Comparison of ENCODE assay signal across 22 cellular contexts in genomic region chr7:155919400-155920067, GRCh38.
A peak's percentile ranks its signal among the peaks of the same experiment; 100 is the strongest.
DNase-seq lines count a peak whose midpoint lies in the region; ATAC-seq, FAIRE-seq and TF ChIP-seq lines count a peak whose summit lies in the region.
"Had no signal": no experiment of that assay in that cellular context is flagged by ENCODE, and none has a peak within 500 bp of the region (broad histone marks: within the 10 kb centered on the region; RNA-seq: fewer than 3 reads in every experiment).

No MANE protein-coding gene starts in this region.

- H3K4me1 ChIP-seq in Panc1 (ENCODE audit: control insufficient read depth, insufficient read depth, low read length) (peaks cover 27% of the 10 kb centered on the region), fibroblast of lung (ENCODE audit: control insufficient read depth, extremely low read depth, insufficient read depth, low read length) (peaks cover 6% of the 10 kb centered on the region)
- H3K4me1 ChIP-seq: testis had no signal

- intact Hi-C loops in Panc1 (cut with micrococcal nuclease; ENCODE audit: unreplicated experiment) (no loop called here), natural killer cell (cut with micrococcal nuclease) (no loop called here)

- CTCF ChIA-PET in Panc1 (lab: Charles Lee) = no interaction called here

- no peaks in the 10 kb centered on the region for H3K36me3 ChIP-seq in Panc1 (ENCODE audit: control insufficient read depth, insufficient read depth, low read length)
- H3K36me3 ChIP-seq in fibroblast of lung (ENCODE audit: control insufficient read depth, insufficient read depth, low read length) = no peaks in the 10 kb centered on the region

- TF ChIP-seq POLR2A in H54 (IDR thresholded peaks at IDR 0.05; ENCODE audit: low read depth, low read length) = no peak

- H3K27me3 Mint-ChIP-seq in progenitor cell of endocrine pancreas (peaks cover 17% of the 10 kb centered on the region), natural killer cell (ENCODE audit: low read depth in 2 of 2) (peaks cover 0 to 3% of the 10 kb centered on the region in 2 donors)

- H3K27ac ChIP-seq in Panc1 (ENCODE audit: low read length) (peak overlapping the region; percentile 70), fibroblast of lung (ENCODE audit: insufficient read depth, low read length) (peak overlapping the region; percentile 72)
- H3K27ac ChIP-seq: SK-N-MC, testis had no signal

- no peak overlapping the region for H3K4me2 ChIP-seq in fibroblast of lung (ENCODE audit: extremely low read depth, insufficient read depth, low read length)

- POLR2A ChIA-PET in Panc1 (lab: Charles Lee) = no interaction called here

- H3K4me3 ChIP-seq in Panc1 (ENCODE audit: low read depth in 2 of 2, low read length in 2 of 2) (no peak overlapping the region), fibroblast of lung (replicated peaks in 1 of 4; ENCODE audit: control extremely low read depth in 1 of 4, insufficient read depth in 1 of 4, low read depth in 3 of 4, low read length in 4 of 4) (no peak overlapping the region)
- H3K4me3 ChIP-seq: SK-N-MC, testis had no signal

- no peaks in the 10 kb centered on the region for H3K36me3 Mint-ChIP-seq in progenitor cell of endocrine pancreas (ENCODE audit: insufficient read depth)
- no peaks in the 10 kb centered on the region for H3K36me3 Mint-ChIP-seq in natural killer cell
- H3K36me3 Mint-ChIP-seq: activated CD4-positive, alpha-beta memory T cell treated with anti-CD3 and anti-CD28 coated beads for 36 hours; CD8-positive, alpha-beta T cell; natural killer cell treated with Interleukin-12 subunit alpha and Interleukin-12 subunit beta and Interleukin-15 and Interleukin-18, amount 100 ng/mL, for 72 hours had no signal

- H3K9ac ChIP-seq in fibroblast of lung (ENCODE audit: insufficient read depth, low read length) = no peak overlapping the region

- ATAC-seq in Panc1 (peak; percentile 84), natural killer cell (no peak)
- ATAC-seq: CD8-positive, alpha-beta T cell had no signal

- DNase-seq in H54 (ENCODE audit: insufficient read length, low spot score) (peak; percentile 22), Panc1 (ENCODE audit: low read depth, low spot score) (no peak), fibroblast of lung (ENCODE audit: low read depth in 2 of 2) (peak in 1 of 2 donors; percentile 21), progenitor cell of endocrine pancreas (ENCODE audit: low spot score, unreplicated experiment) (no peak), dedifferentiated amniotic fluid mesenchymal stem cell (ENCODE audit: extremely low spot score) (no peak), natural killer cell (no peak), EL (no peak)
- no peak for DNase-seq in activated T-cell treated with anti-CD3 and anti-CD28 coated beads, Interleukin-2, amount 50 U/mL, for 48 hours
- DNase-seq: activated CD4-positive, alpha-beta memory T cell treated with anti-CD3 and anti-CD28 coated beads for 36 hours; activated CD4-positive, CD25-positive, alpha-beta regulatory T cell; activated gamma-delta T cell treated with Interleukin-2 at 50 U/mL for 16 hours; CD8-positive, alpha-beta T cell; cortex of kidney; GF-D8; HCEC 1CT; mesendoderm; NCI-H1105; NK-92 treated with Interleukin-12 subunit alpha and Interleukin-12 subunit beta, amount 100 ng/mL, for 24 hours had no signal

- H2AFZ ChIP-seq in fibroblast of lung (ENCODE audit: low read length) = no peak overlapping the region

- H3K27me3 ChIP-seq in Panc1 (ENCODE audit: control insufficient read depth, insufficient read depth, low read length) (no peaks in the 10 kb centered on the region), fibroblast of lung (ENCODE audit: control insufficient read depth, insufficient read depth, low read length) (no peaks in the 10 kb centered on the region)
- H3K27me3 ChIP-seq: testis had no signal

- TF ChIP-seq CTCF in Panc1 (IDR thresholded peaks at IDR 0.05) (no peak), fibroblast of lung (conservative IDR thresholded peaks at IDR 0.05 in 1 of 2, IDR thresholded peaks at IDR 0.05 in 1 of 2; ENCODE audit: low read depth in 1 of 2, low read length in 2 of 2) (no peak), progenitor cell of endocrine pancreas (IDR thresholded peaks at IDR 0.05; ENCODE audit: unreplicated experiment) (no peak), natural killer cell (IDR thresholded peaks at IDR 0.05) (no peak)

- H3K27ac Mint-ChIP-seq in progenitor cell of endocrine pancreas (peak overlapping the region; percentile 50), natural killer cell (no peak overlapping the region)
- H3K27ac Mint-ChIP-seq: activated CD4-positive, alpha-beta memory T cell treated with anti-CD3 and anti-CD28 coated beads for 36 hours; CD8-positive, alpha-beta T cell; natural killer cell treated with Interleukin-12 subunit alpha and Interleukin-12 subunit beta and Interleukin-15 and Interleukin-18, amount 100 ng/mL, for 72 hours; T-helper 2 cell treated with Interferon-gamma antibody and Interleukin-4, amounts not matched to agents 5 μg/mL and 100 μg/mL, for 36 hours had no signal

- H3K79me2 ChIP-seq in fibroblast of lung (ENCODE audit: control insufficient read depth, insufficient read depth, low read length) = no peaks in the 10 kb centered on the region

- in situ Hi-C loops in Panc1 (cut with HindIII; ENCODE audit: low pct_unique_long_range_greater_than_20kb, low sequenced_read_pairs) = no loop called here

- no peaks in the 10 kb centered on the region for H4K20me1 ChIP-seq in fibroblast of lung (ENCODE audit: control insufficient read depth, extremely low read depth, insufficient read depth, low read length)

- BruUV-seq in Panc1 (replicated peaks; lab: Mats Ljungman, UMichigan) = no TSS peak

- H3K4me1 Mint-ChIP-seq in progenitor cell of endocrine pancreas (ENCODE audit: low read depth) = peaks cover 33% of the 10 kb centered on the region
- no peaks in the 10 kb centered on the region for H3K4me1 Mint-ChIP-seq in natural killer cell

- no peaks in the 10 kb centered on the region for H3K9me3 ChIP-seq in Panc1 (ENCODE audit: control insufficient read depth, insufficient read depth, low read depth, low read length)
- H3K9me3 ChIP-seq in fibroblast of lung (ENCODE audit: control insufficient read depth, insufficient read depth, low read depth, low read length) = no peaks in the 10 kb centered on the region
- H3K9me3 ChIP-seq: testis had no signal

- no peak for FAIRE-seq in H54 (lab: Jason Lieb, UNC)

- H3K4me3 Mint-ChIP-seq in progenitor cell of endocrine pancreas (ENCODE audit: low read depth) = no peak overlapping the region
- no peak overlapping the region for H3K4me3 Mint-ChIP-seq in natural killer cell
- H3K4me3 Mint-ChIP-seq: activated CD4-positive, alpha-beta memory T cell treated with anti-CD3 and anti-CD28 coated beads for 36 hours; CD8-positive, alpha-beta T cell; natural killer cell treated with Interleukin-12 subunit alpha and Interleukin-12 subunit beta and Interleukin-15 and Interleukin-18, amount 100 ng/mL, for 72 hours; T-helper 2 cell treated with Interferon-gamma antibody and Interleukin-4, amounts not matched to agents 5 μg/mL and 100 μg/mL, for 36 hours had no signal

- H3K9me3 Mint-ChIP-seq in progenitor cell of endocrine pancreas (ENCODE audit: low read depth) (peaks cover 7% of the 10 kb centered on the region), natural killer cell (peaks cover 0 to 4% of the 10 kb centered on the region in 2 donors)
- H3K9me3 Mint-ChIP-seq: activated CD4-positive, alpha-beta memory T cell treated with anti-CD3 and anti-CD28 coated beads for 36 hours; CD8-positive, alpha-beta T cell; T-helper 2 cell treated with Interferon-gamma antibody and Interleukin-4, amounts not matched to agents 5 μg/mL and 100 μg/mL, for 36 hours had no signal
